ENCODE assay signal across 9 cellular contexts in genomic region chr22:50308986-50309600, GRCh38. TPM values are rescaled to one million over a fixed set of nuclear protein-coding genes. Genes with fewer than 3 reads are reported as not detected.
DNase-seq lines count a peak whose midpoint lies in the region; ATAC-seq and TF ChIP-seq lines count a peak whose summit lies in the region.
"Had no signal": no experiment of that assay in that cellular context is flagged by ENCODE, and none has a peak within 500 bp of the region (broad histone marks: within the 10 kb centered on the region; RNA-seq: fewer than 3 reads in every experiment).

No MANE protein-coding gene starts in this region.

- H3K9me3 ChIP-seq in adrenal gland (replicated peaks in 1 of 3) (no peaks in the 10 kb centered on the region), thoracic aorta (no peaks in the 10 kb centered on the region)

- H3K27me3 ChIP-seq in adrenal gland (no peaks in the 10 kb centered on the region), mesendoderm (ENCODE audit: insufficient read depth, low read length, poor library complexity) (no peaks in the 10 kb centered on the region), thoracic aorta (replicated peaks; ENCODE audit: insufficient read depth) (no peaks in the 10 kb centered on the region)

- H3K23ac ChIP-seq in mesendoderm (ENCODE audit: low read length) = no peak overlapping the region

- H3K36me3 Mint-ChIP-seq in T-helper 2 cell treated with Interferon-gamma antibody and Interleukin-4, amounts not matched to agents 5 μg/mL and 100 μg/mL, for 36 hours (ENCODE audit: low read depth) = no peaks in the 10 kb centered on the region

- no peak overlapping the region for H3K4me2 ChIP-seq in mesendoderm (ENCODE audit: low read length)

- peaks cover 9% of the 10 kb centered on the region for H3K4me1 Mint-ChIP-seq in T-helper 2 cell treated with Interferon-gamma antibody and Interleukin-4, amounts not matched to agents 5 μg/mL and 100 μg/mL, for 36 hours (ENCODE audit: low read depth)

- TF ChIP-seq CTCF in adrenal gland (IDR thresholded peaks at IDR 0.05) = no peak
- TF ChIP-seq CTCF in thoracic aorta (IDR thresholded peaks at IDR 0.05) = no peak

- H3K27me3 Mint-ChIP-seq in T-helper 2 cell treated with Interferon-gamma antibody and Interleukin-4, amounts not matched to agents 5 μg/mL and 100 μg/mL, for 36 hours (ENCODE audit: low read depth) = peaks cover 9% of the 10 kb centered on the region

- ATAC-seq in thoracic aorta (ENCODE audit: insufficient number of reproducible peaks, low FRiP score, low read depth) (no peak), GM19351 (IDR thresholded peaks at IDR 0.05; ENCODE audit: unreplicated experiment) (no peak)

- no peak overlapping the region for H2BK15ac ChIP-seq in mesendoderm (replicated peaks; ENCODE audit: low read depth)

- H2BK5ac ChIP-seq in mesendoderm (ENCODE audit: low read length) = no peak overlapping the region

- no peak overlapping the region for H3K4ac ChIP-seq in mesendoderm (ENCODE audit: low read depth, low read length)

- H3K27ac Mint-ChIP-seq in T-helper 2 cell treated with Interferon-gamma antibody and Interleukin-4, amounts not matched to agents 5 μg/mL and 100 μg/mL, for 36 hours = peak overlapping the region; percentile 64

- TF ChIP-seq POLR2A in adrenal gland (IDR thresholded peaks at IDR 0.05) = no peak

- no peak overlapping the region for H2AK5ac ChIP-seq in mesendoderm (ENCODE audit: low read length)

- H3K79me1 ChIP-seq in mesendoderm (ENCODE audit: low read length) = peaks cover 3% of the 10 kb centered on the region

- H3K18ac ChIP-seq in mesendoderm (ENCODE audit: low read length) = no peak overlapping the region

- H2BK120ac ChIP-seq in mesendoderm (ENCODE audit: low read depth, low read length) = no peak overlapping the region

- H3K36me3 ChIP-seq in adrenal gland (replicated peaks in 1 of 2) = no peaks in the 10 kb centered on the region
- H3K36me3 ChIP-seq in mesendoderm (ENCODE audit: control insufficient read depth, insufficient read depth, low read length) = no peaks in the 10 kb centered on the region
- H3K36me3 ChIP-seq in thoracic aorta = no peaks in the 10 kb centered on the region

- H3K9me3 Mint-ChIP-seq in T-helper 2 cell treated with Interferon-gamma antibody and Interleukin-4, amounts not matched to agents 5 μg/mL and 100 μg/mL, for 36 hours = no peaks in the 10 kb centered on the region

- peak overlapping the region; percentile 57 for H3K56ac ChIP-seq in mesendoderm (ENCODE audit: low read length)

- H3K4me1 ChIP-seq in adrenal gland (replicated peaks in 1 of 2) (peaks cover 43% of the 10 kb centered on the region in 2 donors), mesendoderm (ENCODE audit: control insufficient read depth, low read depth, low read length) (no peaks in the 10 kb centered on the region), thoracic aorta (ENCODE audit: control insufficient read depth in 1 of 2, low read depth in 2 of 2) (peaks cover 21 to 41% of the 10 kb centered on the region in 2 donors)

- WGBS in adrenal gland, 4 donors = 8 to 22% (median 21%) methylated on average over 2 to 9 of the region's 9 CpGs; no CpG with 5 or more reads in 1 of the 4 donors
- WGBS in mesendoderm (ENCODE audit: extremely low coverage, insufficient coverage, low lambda C conversion rate) = no CpG with 5 or more reads among the region's 9 CpGs

- peak overlapping the region; percentile 70 for H3K4me3 Mint-ChIP-seq in T-helper 2 cell treated with Interferon-gamma antibody and Interleukin-4, amounts not matched to agents 5 μg/mL and 100 μg/mL, for 36 hours

- no peak overlapping the region for H4K8ac ChIP-seq in mesendoderm (ENCODE audit: low read depth, low read length)

- H3K79me2 ChIP-seq in mesendoderm (ENCODE audit: control insufficient read depth, insufficient read depth, low read length) = no peaks in the 10 kb centered on the region

- intact Hi-C loops in adrenal gland (cut with DNase I) = no loop called here

- H3K9ac ChIP-seq in mesendoderm (ENCODE audit: low read length) = no peak overlapping the region

- DNase-seq in T-helper 2 cell treated with Interferon-gamma antibody and Interleukin-4, amounts not matched to agents 5 μg/mL and 100 μg/mL, for 36 hours (ENCODE audit: low spot score) = no peak
- no peak for DNase-seq in T-helper 2 cell
- peak in 3 of 7 donors; percentile 44 to 60 (median 46) for DNase-seq in adrenal gland
- DNase-seq in mesendoderm = no peak
- no peak for DNase-seq in thoracic aorta (ENCODE audit: low spot score)
- DNase-seq in NCI-H69 (lab: John Stamatoyannopoulos, UW) = no peak
- no peak for DNase-seq in cerebellar nuclear complex (lab: John Stamatoyannopoulos, UW)
- DNase-seq: NCI-H82 had no signal

- H3K27ac ChIP-seq in adrenal gland (peak overlapping the region; percentile 69 to 97 (median 85)), mesendoderm (ENCODE audit: low read depth, low read length) (no peak overlapping the region), thoracic aorta (peak overlapping the region; percentile 69 to 72)

- no peak overlapping the region for H4K5ac ChIP-seq in mesendoderm (ENCODE audit: low read length)

- H3K4me3 ChIP-seq in adrenal gland = no peak overlapping the region
- H3K4me3 ChIP-seq in mesendoderm (ENCODE audit: low read length) = no peak overlapping the region
- H3K4me3 ChIP-seq in thoracic aorta = no peak overlapping the region

RNA-seq across cellular contexts. Expression of gene PLXNB2, which starts 1.6 kb away (rescaled TPM):
- total RNA-seq in adrenal gland (100 to 1,000 TPM; 118 to 412 (median 329) TPM), thoracic aorta (100 to 1,000 TPM; 169 to 218 TPM)
- polyA plus RNA-seq in adrenal gland = 100 to 1,000 TPM in 2 of 3 donors, 10 to 100 TPM in 1; 38.1 to 431 (median 268) TPM
- polyA plus RNA-seq in mesendoderm (2013, experiment 1 of 2) = 34.1 TPM
- polyA plus RNA-seq in mesendoderm (2013, experiment 2 of 2) = 33.7 TPM

RNA-seq across cellular contexts. Expression of gene DENND6B, which starts 17.7 kb away (rescaled TPM):
- total RNA-seq in adrenal gland = 10 to 100 TPM in 2 of 8 donors, 1 to 10 TPM in 6; 4.5 to 16.9 (median 8.9) TPM
- 10 to 100 TPM in 2 of 3 donors, 1 to 10 TPM in 1; 2.5 to 32.7 (median 21.7) TPM for polyA plus RNA-seq in adrenal gland
- polyA plus RNA-seq in mesendoderm (2013, experiment 1 of 2) = 0.08 TPM
- 0.08 TPM for polyA plus RNA-seq in mesendoderm (2013, experiment 2 of 2)
- 1 to 10 TPM; 4.2 to 6.0 TPM for total RNA-seq in thoracic aorta

RNA-seq across cellular contexts. Expression of gene PPP6R2, which starts 34.0 kb away (rescaled TPM):
- 100 to 1,000 TPM in 1 of 8 donors, 10 to 100 TPM in 7; 48.2 to 104 (median 73.0) TPM for total RNA-seq in adrenal gland
- polyA plus RNA-seq in adrenal gland = 100 to 1,000 TPM in 1 of 3 donors, 10 to 100 TPM in 2; 19.6 to 129 (median 84.7) TPM
- 15.2 TPM for polyA plus RNA-seq in mesendoderm (2013, experiment 1 of 2)
- polyA plus RNA-seq in mesendoderm (2013, experiment 2 of 2) = 16.2 TPM
- 10 to 100 TPM; 61.2 to 73.6 TPM for total RNA-seq in thoracic aorta

RNA-seq across cellular contexts. Expression of gene MAPK11, which starts 38.9 kb away (rescaled TPM):
- 1 to 10 TPM; 4.7 to 9.3 (median 6.7) TPM for total RNA-seq in adrenal gland
- polyA plus RNA-seq in adrenal gland = 10 to 100 TPM in 2 of 3 donors, 1 to 10 TPM in 1; 2.0 to 29.5 (median 25.1) TPM
- polyA plus RNA-seq in mesendoderm (2013, experiment 1 of 2) = 0.42 TPM
- polyA plus RNA-seq in mesendoderm (2013, experiment 2 of 2) = 0.36 TPM
- 1 to 10 TPM; 5.8 to 8.8 TPM for total RNA-seq in thoracic aorta

RNA-seq across cellular contexts. Expression of gene MAPK12, which starts 47.6 kb away (rescaled TPM):
- total RNA-seq in adrenal gland (1 to 10 TPM; 3.1 to 6.8 (median 5.4) TPM), thoracic aorta (10 to 100 TPM in 1 of 2 donors, 1 to 10 TPM in 1; 8.9 to 10.4 TPM)
- 10 to 100 TPM in 2 of 3 donors, 1 to 10 TPM in 1; 1.7 to 17.1 (median 13.9) TPM for polyA plus RNA-seq in adrenal gland
- 5.1 TPM for polyA plus RNA-seq in mesendoderm (2013, experiment 1 of 2)
- polyA plus RNA-seq in mesendoderm (2013, experiment 2 of 2) = 5.2 TPM
